14 cellular contexts compared by ENCODE assay signal in genomic region chr5:116395178-116395577, GRCh38.
DNase-seq lines count a peak whose midpoint lies in the region; ATAC-seq and TF ChIP-seq lines count a peak whose summit lies in the region.
"Had no signal": no experiment of that assay in that cellular context is flagged by ENCODE, and none has a peak within 500 bp of the region (broad histone marks: within the 10 kb centered on the region; RNA-seq: fewer than 3 reads in every experiment).

No MANE protein-coding gene starts in this region.

- H3K9me3 Mint-ChIP-seq in endodermal cell, result no peaks in the 10 kb centered on the region
- peaks cover 5% of the 10 kb centered on the region for H3K9me3 Mint-ChIP-seq in activated CD4-positive, alpha-beta memory T cell treated with anti-CD3 and anti-CD28 coated beads for 36 hours

- no peaks in the 10 kb centered on the region for H3K27me3 Mint-ChIP-seq in endodermal cell (ENCODE audit: insufficient read depth)
- no peaks in the 10 kb centered on the region for H3K27me3 Mint-ChIP-seq in activated CD4-positive, alpha-beta memory T cell treated with anti-CD3 and anti-CD28 coated beads for 36 hours

- H3K9ac ChIP-seq in endodermal cell (ENCODE audit: extremely low read depth, low read length, poor library complexity, severe bottlenecking) (no peak overlapping the region), skeletal muscle tissue (ENCODE audit: low read depth in 1 of 3, low read length in 3 of 3) (peak overlapping the region in 1 of 3 donors; percentile 3)
- H3K9ac ChIP-seq: BLaER1 had no signal

- H3K4me1 ChIP-seq in endodermal cell (ENCODE audit: control insufficient read depth, insufficient read depth, low read length) (peaks cover 14% of the 10 kb centered on the region), skeletal muscle tissue (ENCODE audit: control insufficient read depth in 3 of 3, insufficient read depth in 3 of 3, low read length in 3 of 3) (peaks cover 30 to 40% (median 32%) of the 10 kb centered on the region in 3 donors)
- H3K4me1 ChIP-seq: BLaER1 had no signal

- H3K9me3 ChIP-seq in endodermal cell (ENCODE audit: control insufficient read depth, low read length), result no peaks in the 10 kb centered on the region
- H3K9me3 ChIP-seq in skeletal muscle tissue (ENCODE audit: control insufficient read depth in 3 of 3, low read length in 3 of 3), result no peaks in the 10 kb centered on the region
- H3K9me3 ChIP-seq: BLaER1 had no signal

- peak; percentile 56 for DNase-seq in NCI-H1105 (lab: John Stamatoyannopoulos, UW)
- DNase-seq in NCI-H345 (lab: John Stamatoyannopoulos, UW), result peak; percentile 97
- DNase-seq in endodermal cell, result peak; percentile 66
- no peak for DNase-seq in activated CD4-positive, alpha-beta memory T cell treated with anti-CD3 and anti-CD28 coated beads for 36 hours
- DNase-seq in activated gamma-delta T cell treated with Interleukin-2 at 50 U/mL for 16 hours, result no peak
- DNase-seq: GF-D8; posterior cingulate gyrus; stimulated activated CD4-positive, alpha-beta T cell treated with anti-CD3 and anti-CD28 coated beads, Interleukin-4, amount 100 ng/mL, for 1 hour; stimulated activated naive CD4-positive, alpha-beta T cell had no signal

- H3K4me3 ChIP-seq in endodermal cell (ENCODE audit: low read length) (no peak overlapping the region), skeletal muscle tissue (ENCODE audit: low read length in 3 of 3) (peak overlapping the region in 1 of 3 donors; percentile 6)
- H3K4me3 ChIP-seq: BLaER1 had no signal

- no peak for ATAC-seq in GM18520 (IDR thresholded peaks at IDR 0.05; ENCODE audit: unreplicated experiment)
- ATAC-seq in HG03565 (IDR thresholded peaks at IDR 0.05; ENCODE audit: unreplicated experiment), result no peak
- ATAC-seq: activated naive CD4-positive, alpha-beta T cell treated with anti-CD3 and anti-CD28 coated beads, Interleukin-2, amount 50 U/mL, for 72 hours had no signal

- intact Hi-C loops in activated CD4-positive, alpha-beta memory T cell treated with anti-CD3 and anti-CD28 coated beads for 36 hours (cut with micrococcal nuclease), result no loop called here

- H3K36me3 Mint-ChIP-seq in endodermal cell (ENCODE audit: low read depth), result no peaks in the 10 kb centered on the region
- H3K36me3 Mint-ChIP-seq in activated CD4-positive, alpha-beta memory T cell treated with anti-CD3 and anti-CD28 coated beads for 36 hours, result peaks cover 8% of the 10 kb centered on the region

- 81 to 90% methylated on average over 7 to 9 of the region's 9 CpGs for WGBS in endodermal cell (ENCODE audit: insufficient coverage in 1 of 2, insufficient read length in 1 of 2), 2 experiments

- no peak overlapping the region for H3K4me3 Mint-ChIP-seq in endodermal cell
- H3K4me3 Mint-ChIP-seq in activated CD4-positive, alpha-beta memory T cell treated with anti-CD3 and anti-CD28 coated beads for 36 hours, result no peak overlapping the region

- no peaks in the 10 kb centered on the region for H3K36me3 ChIP-seq in endodermal cell (ENCODE audit: control insufficient read depth, insufficient read depth, low read length)
- H3K36me3 ChIP-seq in skeletal muscle tissue (ENCODE audit: control insufficient read depth in 3 of 3, insufficient read depth in 3 of 3, low read length in 3 of 3), result no peaks in the 10 kb centered on the region
- H3K36me3 ChIP-seq: BLaER1 had no signal

- peak overlapping the region; percentile 64 for H3K27ac Mint-ChIP-seq in endodermal cell
- no peak overlapping the region for H3K27ac Mint-ChIP-seq in activated CD4-positive, alpha-beta memory T cell treated with anti-CD3 and anti-CD28 coated beads for 36 hours

- TF ChIP-seq CTCF in endodermal cell (conservative IDR thresholded peaks at IDR 0.05), result no peak

- CTCF ChIA-PET in activated CD4-positive, alpha-beta memory T cell treated with anti-CD3 and anti-CD28 coated beads for 36 hours (lab: Charles Lee), result no interaction called here

- peaks cover 24% of the 10 kb centered on the region for H3K4me1 Mint-ChIP-seq in endodermal cell
- H3K4me1 Mint-ChIP-seq in activated CD4-positive, alpha-beta memory T cell treated with anti-CD3 and anti-CD28 coated beads for 36 hours (ENCODE audit: low read depth), result no peaks in the 10 kb centered on the region

- peak overlapping the region; percentile 42 for H3K27ac ChIP-seq in endodermal cell (ENCODE audit: low read depth, low read length)
- peak overlapping the region; percentile 38 for H3K27ac ChIP-seq in skeletal muscle tissue (ENCODE audit: low read depth, low read length)
- H3K27ac ChIP-seq: BLaER1 had no signal

- POLR2A ChIA-PET in activated CD4-positive, alpha-beta memory T cell treated with anti-CD3 and anti-CD28 coated beads for 36 hours (lab: Charles Lee), result no interaction called here

- H3K27me3 ChIP-seq in endodermal cell (ENCODE audit: control insufficient read depth, insufficient read depth, low read length, poor library complexity, severe bottlenecking), result no peaks in the 10 kb centered on the region
- no peaks in the 10 kb centered on the region for H3K27me3 ChIP-seq in skeletal muscle tissue (ENCODE audit: control insufficient read depth in 3 of 3, insufficient read depth in 3 of 3, low read length in 3 of 3)
- H3K27me3 ChIP-seq: BLaER1 had no signal

Comparison
In these comparisons a context has a peak if more than half of its experiments do, and no peak if none do; other contexts are left out.
1. DNase-seq: peak in NCI-H1105 (single experiment), NCI-H345 (single experiment) and endodermal cell (single experiment); none in activated CD4-positive, alpha-beta memory T cell treated with anti-CD3 and anti-CD28 coated beads for 36 hours (single experiment) and activated gamma-delta T cell treated with Interleukin-2 at 50 U/mL for 16 hours (single experiment).